19 cellular contexts compared by ENCODE assay signal in genomic region chr19:16797876-16798275, GRCh38.
"Had no signal": no experiment of that assay in that cellular context is flagged by ENCODE, and none has a peak within 500 bp of the region (broad histone marks: within the 10 kb centered on the region; RNA-seq: fewer than 3 reads in every experiment).

No MANE protein-coding gene starts in this region.

- H3K27ac Mint-ChIP-seq: endodermal cell; nephron; stimulated activated naive CD8-positive, alpha-beta T cell treated with anti-CD3 and anti-CD28 coated beads, Interleukin-15, amount 100 ng/mL, for 72 hours had no signal

- H3K27ac ChIP-seq: coronary artery, heart right ventricle, psoas muscle, spleen, testis, tibial nerve had no signal

- DNase-seq: effector CD4-positive, alpha-beta T cell; endodermal cell; heart right ventricle; hypothalamus; kidney glomerular epithelial cell; mesendoderm; naive B cell; psoas muscle; spleen; stimulated activated CD4-positive, alpha-beta T cell treated with anti-CD3 and anti-CD28 coated beads, Interleukin-2, amount 100 ng/mL, for 24 hours; stimulated activated CD4-positive, alpha-beta T cell treated with anti-CD3 and anti-CD28 coated beads, Interleukin-4, amount 100 ng/mL, for 4 hours; stimulated activated naive B cell treated with anti-CD40 and anti-IgM and Interleukin-4, amounts not matched to agents 10 μg/mL and 1 μg/mL and 100 μg/mL, for 72 hours; stimulated activated naive CD8-positive, alpha-beta T cell treated with anti-CD3 and anti-CD28 coated beads, Interleukin-15, amount 100 ng/mL, for 72 hours; testis had no signal

- H3K9me3 ChIP-seq: testis had no signal

- H3K27me3 Mint-ChIP-seq: stimulated activated naive B cell treated with anti-CD40 and anti-IgM and Interleukin-4, amounts not matched to agents 10 μg/mL and 1 μg/mL and 100 μg/mL, for 72 hours; stimulated activated naive CD8-positive, alpha-beta T cell treated with anti-CD3 and anti-CD28 coated beads, Interleukin-15, amount 100 ng/mL, for 72 hours had no signal

- H3K4me1 ChIP-seq: psoas muscle, testis, tibial nerve had no signal

- H3K4me1 Mint-ChIP-seq: endodermal cell; nephron; stimulated activated naive CD8-positive, alpha-beta T cell treated with anti-CD3 and anti-CD28 coated beads, Interleukin-15, amount 100 ng/mL, for 72 hours had no signal

- H3K27me3 ChIP-seq: heart right ventricle, spleen, testis, tibial nerve had no signal

- H3K36me3 ChIP-seq: heart right ventricle, spleen, tibial nerve had no signal

- ATAC-seq: esophagus mucosa; heart right ventricle; psoas muscle; sciatic nerve; stimulated activated naive B cell treated with anti-CD40 and anti-IgM and Interleukin-4, amounts not matched to agents 10 μg/mL and 1 μg/mL and 100 μg/mL, for 72 hours; stimulated activated naive CD8-positive, alpha-beta T cell treated with anti-CD3 and anti-CD28 coated beads, Interleukin-15, amount 100 ng/mL, for 72 hours had no signal

- H3K4me3 Mint-ChIP-seq: endodermal cell; naive B cell; nephron; stimulated activated naive B cell treated with anti-CD40 and anti-IgM and Interleukin-4, amounts not matched to agents 10 μg/mL and 1 μg/mL and 100 μg/mL, for 72 hours; stimulated activated naive CD8-positive, alpha-beta T cell treated with anti-CD3 and anti-CD28 coated beads, Interleukin-15, amount 100 ng/mL, for 72 hours had no signal

- H3K4me3 ChIP-seq: coronary artery, heart right ventricle, psoas muscle, spleen, testis, tibial nerve had no signal
